Comparison of ENCODE assay signal across 12 cellular contexts in the genomic region with DNA sequence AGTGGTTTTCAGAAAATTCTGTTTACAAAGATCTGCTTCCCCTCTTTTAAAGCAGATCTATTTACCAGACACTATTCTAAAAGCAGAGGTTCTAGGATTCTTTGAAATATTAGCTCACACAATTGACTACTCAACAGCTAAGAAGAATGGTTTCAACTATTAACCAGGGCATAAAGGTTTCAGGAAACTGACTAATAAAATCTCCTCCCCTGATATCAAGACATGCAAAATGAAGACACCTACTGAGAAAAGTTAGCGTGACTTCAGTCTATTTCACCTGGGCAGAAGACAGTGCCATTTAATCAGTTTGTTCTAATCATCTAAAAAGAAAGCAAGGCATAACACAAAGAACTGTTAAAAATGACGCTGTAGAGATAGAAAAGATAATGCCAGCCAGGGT. TPM values are rescaled to one million over a fixed set of nuclear protein-coding genes. Genes with fewer than 3 reads are reported as not detected.
A peak's percentile ranks its signal among the peaks of the same experiment; 100 is the strongest.
DNase-seq lines count a peak whose midpoint lies in the region; ATAC-seq, FAIRE-seq and TF ChIP-seq lines count a peak whose summit lies in the region.
"Had no signal": no experiment of that assay in that cellular context is flagged by ENCODE, and none has a peak within 500 bp of the region (broad histone marks: within the 10 kb centered on the region; RNA-seq: fewer than 3 reads in every experiment).

No MANE protein-coding gene starts in this region.

- ATAC-seq in HepG2 (no peak), right lobe of liver (no peak), GM18498 (IDR thresholded peaks at IDR 0.05; ENCODE audit: unreplicated experiment) (no peak), HG02885 (IDR thresholded peaks at IDR 0.05; ENCODE audit: poor library complexity, unreplicated experiment) (no peak), GM21367 (IDR thresholded peaks at IDR 0.05; ENCODE audit: unreplicated experiment) (no peak)
- ATAC-seq in activated naive CD4-positive, alpha-beta T cell treated with anti-CD3 and anti-CD28 coated beads, Interleukin-2, amount 50 U/mL, for 72 hours, result peak; percentile 10 to 15
- no peak for ATAC-seq in naive thymus-derived CD4-positive, alpha-beta T cell
- ATAC-seq: left lung had no signal

- H2AFZ ChIP-seq in HepG2 (ENCODE audit: low read length), result no peak overlapping the region

- in situ Hi-C loops in HepG2 (cut with HindIII; ENCODE audit: extremely low pct_ligation_motif_present, low pct_unique_long_range_greater_than_20kb), result no loop called here

- WGBS in HepG2 (ENCODE audit: low lambda C conversion rate), result 97% methylated on average over 2 of the region's 2 CpGs
- WGBS in right lobe of liver (ENCODE audit: insufficient coverage, low coverage, low lambda C conversion rate, missing lambda C conversion rate), result 67% methylated on average over 2 of the region's 2 CpGs

- H3K4me1 Mint-ChIP-seq in naive thymus-derived CD4-positive, alpha-beta T cell, result peaks cover 51 to 89% (median 82%) of the 10 kb centered on the region in 7 donors

- TF ChIP-seq POLR2A in HepG2 (IDR thresholded peaks at IDR 0.05; ENCODE audit: insufficient read depth in 1 of 2, low read depth in 2 of 2, low read length in 2 of 2), result no peak
- no peak for TF ChIP-seq POLR2A in right lobe of liver (IDR thresholded peaks at IDR 0.05)

- peak overlapping the region; percentile 78 to 97 for H3K27ac Mint-ChIP-seq in activated naive CD4-positive, alpha-beta T cell treated with anti-CD3 and anti-CD28 coated beads, Interleukin-2, amount 50 U/mL, for 72 hours
- H3K27ac Mint-ChIP-seq in naive thymus-derived CD4-positive, alpha-beta T cell, result peak overlapping the region; percentile 77 to 99 (median 96)

- H3K79me2 ChIP-seq in HepG2 (ENCODE audit: insufficient read depth, low read length), result peaks cover 25% of the 10 kb centered on the region

- H3K4me3 ChIP-seq in HepG2 (replicated peaks in 1 of 3; ENCODE audit: insufficient read depth in 1 of 3, low read depth in 2 of 3, low read length in 3 of 3), result no peak overlapping the region
- H3K4me3 ChIP-seq in right lobe of liver, result no peak overlapping the region
- peak overlapping the region; percentile 17 for H3K4me3 ChIP-seq in naive thymus-derived CD4-positive, alpha-beta T cell (ENCODE audit: low read length)
- H3K4me3 ChIP-seq: HAP-1, left lung had no signal

- H3K9me3 ChIP-seq in HepG2 (ENCODE audit: low read length) (no peaks in the 10 kb centered on the region), right lobe of liver (no peaks in the 10 kb centered on the region)
- no peaks in the 10 kb centered on the region for H3K9me3 ChIP-seq in naive thymus-derived CD4-positive, alpha-beta T cell (ENCODE audit: control insufficient read depth in 2 of 3, low read length in 3 of 3)
- H3K9me3 ChIP-seq: HAP-1, left lung had no signal

- BruUV-seq in HepG2 (replicated peaks; lab: Mats Ljungman, UMichigan), result no TSS peak

- H3K4me3 Mint-ChIP-seq in naive thymus-derived CD4-positive, alpha-beta T cell, result peak overlapping the region; percentile 53 to 83 (median 74)

- H3K9ac ChIP-seq in HepG2 (ENCODE audit: insufficient read depth, low read depth, low read length), result no peak overlapping the region

- no peak overlapping the region for H3K4me2 ChIP-seq in HepG2 (ENCODE audit: low read depth, low read length)

- TF ChIP-seq CTCF in HepG2 (CRISPR knock-in tag; IDR thresholded peaks at IDR 0.05), result no peak
- no peak for TF ChIP-seq CTCF in right lobe of liver (IDR thresholded peaks at IDR 0.05)

- H3K4me1 ChIP-seq in HepG2 (ENCODE audit: insufficient read depth, low read length) (peaks cover 20% of the 10 kb centered on the region), right lobe of liver (peaks cover 0 to 7% (median under 1%) of the 10 kb centered on the region in 4 donors)
- H3K4me1 ChIP-seq in naive thymus-derived CD4-positive, alpha-beta T cell (ENCODE audit: control insufficient read depth in 2 of 2, insufficient read depth in 2 of 2, low read length in 2 of 2), result peaks cover 81 to 86% of the 10 kb centered on the region in 2 donors

- H3K27ac ChIP-seq in HepG2 (ENCODE audit: extremely low read length, insufficient read depth, low read length), result no peak overlapping the region
- H3K27ac ChIP-seq in right lobe of liver, result no peak overlapping the region
- peak overlapping the region; percentile 85 for H3K27ac ChIP-seq in naive thymus-derived CD4-positive, alpha-beta T cell (ENCODE audit: low read depth, low read length)

- no peak for FAIRE-seq in HepG2 (lab: Jason Lieb, UNC)
- FAIRE-seq in RCC 7860 (lab: Jason Lieb, UNC), result no peak

- POLR2A ChIA-PET in HepG2 (lab: Yijun Ruan, JAX), result interaction anchor here (1.0 kb wide), 1 partner anchor 23 kb away, joined by 4 read pairs; the partner anchor contains the start of gene DAD1
- POLR2A ChIA-PET in naive thymus-derived CD4-positive, alpha-beta T cell (lab: Charles Lee), result interaction anchor here (0.5 to 11.7 kb wide), 20 partner anchors 7 to 843 kb away, joined by 3 to 223 read pairs (median 4); partner anchors contain the start of gene DAD1

- DNase-seq in HepG2 (ENCODE audit: low spot score) (no peak), right lobe of liver (no peak), RCC 7860 (ENCODE audit: low spot score) (no peak)
- DNase-seq in activated naive CD4-positive, alpha-beta T cell treated with anti-CD3 and anti-CD28 coated beads, Interleukin-2, amount 50 U/mL, for 72 hours (ENCODE audit: low spot score in 2 of 2), result no peak
- no peak for DNase-seq in naive thymus-derived CD4-positive, alpha-beta T cell
- DNase-seq: head of caudate nucleus, left lung, T-helper 9 cell had no signal

- H3K9me3 Mint-ChIP-seq in activated naive CD4-positive, alpha-beta T cell treated with anti-CD3 and anti-CD28 coated beads, Interleukin-2, amount 50 U/mL, for 72 hours, result no peaks in the 10 kb centered on the region
- H3K9me3 Mint-ChIP-seq in naive thymus-derived CD4-positive, alpha-beta T cell, result no peaks in the 10 kb centered on the region

- H3K36me3 Mint-ChIP-seq in activated naive CD4-positive, alpha-beta T cell treated with anti-CD3 and anti-CD28 coated beads, Interleukin-2, amount 50 U/mL, for 72 hours, result peaks cover 32 to 33% of the 10 kb centered on the region in 2 donors
- H3K36me3 Mint-ChIP-seq in naive thymus-derived CD4-positive, alpha-beta T cell, result peaks cover 6 to 34% (median 18%) of the 10 kb centered on the region in 5 donors

- CTCF ChIA-PET in HepG2 (lab: Yijun Ruan, JAX; ENCODE audit: low intra/inter-chr PET ratio, low total read pairs), result interaction anchor here (1.2 to 5.5 kb wide), 2 partner anchors 8 to 86 kb away, joined by 6 to 142 read pairs; no protein-coding TSS in a partner anchor
- CTCF ChIA-PET in naive thymus-derived CD4-positive, alpha-beta T cell (lab: Charles Lee), result interaction anchor here (0.6 to 10.0 kb wide), 9 partner anchors 9 to 649 kb away, joined by 3 to 385 read pairs (median 4); partner anchors contain the start of gene DAD1

- H3K27me3 ChIP-seq in HepG2 (ENCODE audit: control insufficient read depth in 1 of 2, insufficient read depth in 2 of 2, low read length in 2 of 2) (no peaks in the 10 kb centered on the region), right lobe of liver (no peaks in the 10 kb centered on the region)
- H3K27me3 ChIP-seq in naive thymus-derived CD4-positive, alpha-beta T cell (ENCODE audit: control insufficient read depth in 2 of 2, insufficient read depth in 2 of 2, low read length in 2 of 2), result no peaks in the 10 kb centered on the region
- H3K27me3 ChIP-seq: left lung had no signal

- no peaks in the 10 kb centered on the region for H3K27me3 Mint-ChIP-seq in naive thymus-derived CD4-positive, alpha-beta T cell

- intact Hi-C loops in HepG2 (cut with micrococcal nuclease; ENCODE audit: unreplicated experiment) (no loop called here), right lobe of liver (cut with DNase I) (no loop called here)
- intact Hi-C loops in naive thymus-derived CD4-positive, alpha-beta T cell (cut with micrococcal nuclease), result no loop called here

- TF ChIP-seq EP300 in HepG2 (IDR thresholded peaks at IDR 0.05; ENCODE audit: low read depth in 2 of 2, low read length in 2 of 2), result no peak
- no peak for TF ChIP-seq EP300 in HepG2 (CRISPR knock-in tag; IDR thresholded peaks at IDR 0.05; ENCODE audit: borderline replicate concordance)

- peaks cover 9% of the 10 kb centered on the region; the same call in 1 of the 2 replicates for H4K20me1 ChIP-seq in HepG2 (ENCODE audit: insufficient read depth, low read length)

- H3K36me3 ChIP-seq in HepG2 (replicated peaks in 1 of 2; ENCODE audit: control insufficient read depth in 1 of 2, insufficient read depth in 2 of 2, low read length in 2 of 2), result peaks cover 38 to 66% of the 10 kb centered on the region in 2 experiments
- peaks cover 0 to 46% (median 14%) of the 10 kb centered on the region in 4 donors for H3K36me3 ChIP-seq in right lobe of liver
- H3K36me3 ChIP-seq in naive thymus-derived CD4-positive, alpha-beta T cell (ENCODE audit: control insufficient read depth in 2 of 3, insufficient read depth in 3 of 3, low read length in 3 of 3), result peaks cover 0 to 12% (median 9%) of the 10 kb centered on the region in 3 experiments

- no peak for TF ChIP-seq RAD21 in HepG2 (CRISPR knock-in tag; IDR thresholded peaks at IDR 0.05)

RNA-seq across cellular contexts. Expression of gene DAD1, which starts 22.2 kb away (rescaled TPM):
- total RNA-seq in HepG2 (2016; rRNA removed; fragmentation: Illumina TruSeq; extraction: Trizol) (385 and 558 TPM in 2 replicates), right lobe of liver (100 to 1,000 TPM; 107 to 249 (median 133) TPM)
- total RNA-seq in HepG2 (2016; cell fraction: cytosol; rRNA removed; fragmentation: Illumina TruSeq; extraction: Trizol; ENCODE audit: low read depth), result 148 and 149 TPM in 2 replicates
- total RNA-seq in HepG2 (2016; cell fraction: insoluble cytoplasmic fraction; rRNA removed; fragmentation: Illumina TruSeq; extraction: Trizol), result 449 and 577 TPM in 2 replicates
- 133 and 150 TPM in 2 replicates for total RNA-seq in HepG2 (2016; cell fraction: membrane; rRNA removed; fragmentation: Illumina TruSeq; extraction: Trizol)
- total RNA-seq in HepG2 (2016; cell fraction: nucleus; rRNA removed; fragmentation: Illumina TruSeq; extraction: Trizol), result 382 and 439 TPM in 2 replicates
- 508 and 626 TPM in 2 replicates for polyA plus RNA-seq in HepG2 (2011; rRNA removed)
- polyA plus RNA-seq in HepG2 (2011; cell fraction: cytosol; rRNA removed), result 1,110 and 1,232 TPM in 2 replicates
- polyA plus RNA-seq in HepG2 (2011; cell fraction: nucleus; rRNA removed), result 187 and 222 TPM in 2 replicates
- 327 and 493 TPM in 2 replicates for polyA plus RNA-seq in HepG2 (2012)
- polyA plus RNA-seq in HepG2 (2016; cell fraction: cytosol; fragmentation: Illumina TruSeq; extraction: Trizol; ENCODE audit: low read depth), result 141 and 152 TPM in 2 replicates
- polyA plus RNA-seq in HepG2 (2016; cell fraction: insoluble cytoplasmic fraction; fragmentation: Illumina TruSeq; extraction: Trizol; ENCODE audit: low read depth), result 395 and 434 TPM in 2 replicates
- 122 and 125 TPM in 2 replicates for polyA plus RNA-seq in HepG2 (2016; cell fraction: membrane; fragmentation: Illumina TruSeq; extraction: Trizol; ENCODE audit: low read depth)
- 602 and 624 TPM in 2 replicates for polyA plus RNA-seq in HepG2 (2016; cell fraction: nucleus; fragmentation: Illumina TruSeq; extraction: Trizol; ENCODE audit: insufficient read depth, low read depth)
- 261 and 460 TPM in 2 replicates for polyA minus RNA-seq in HepG2 (2011; rRNA and poly(A)+ RNA removed; ENCODE audit: low replicate concordance)
- polyA minus RNA-seq in HepG2 (2011; cell fraction: cytosol; rRNA and poly(A)+ RNA removed), result 132 TPM in 2 replicates
- 79.2 and 94.7 TPM in 2 replicates for polyA minus RNA-seq in HepG2 (2011; cell fraction: nucleus; rRNA and poly(A)+ RNA removed)
- total RNA-seq in activated naive CD4-positive, alpha-beta T cell treated with anti-CD3 and anti-CD28 coated beads, Interleukin-2, amount 50 U/mL, for 72 hours, result 100 to 1,000 TPM; 218 to 240 TPM
- total RNA-seq in naive thymus-derived CD4-positive, alpha-beta T cell, result 100 to 1,000 TPM in 3 of 5 experiments, 10 to 100 TPM in 2; 68.8 to 157 (median 117) TPM
- 100 to 1,000 TPM; 766 to 777 TPM for polyA plus RNA-seq in naive thymus-derived CD4-positive, alpha-beta T cell

RNA-seq across cellular contexts. Expression of gene ABHD4, which starts 31.3 kb away (rescaled TPM):
- total RNA-seq in HepG2 (2016; rRNA removed; fragmentation: Illumina TruSeq; extraction: Trizol), result 16.1 and 22.8 TPM in 2 replicates
- total RNA-seq in HepG2 (2016; cell fraction: cytosol; rRNA removed; fragmentation: Illumina TruSeq; extraction: Trizol; ENCODE audit: low read depth), result 1.9 and 2.6 TPM in 2 replicates
- total RNA-seq in HepG2 (2016; cell fraction: insoluble cytoplasmic fraction; rRNA removed; fragmentation: Illumina TruSeq; extraction: Trizol), result 13.5 and 23.6 TPM in 2 replicates
- total RNA-seq in HepG2 (2016; cell fraction: membrane; rRNA removed; fragmentation: Illumina TruSeq; extraction: Trizol), result 5.5 and 6.1 TPM in 2 replicates
- 15.3 and 18.4 TPM in 2 replicates for total RNA-seq in HepG2 (2016; cell fraction: nucleus; rRNA removed; fragmentation: Illumina TruSeq; extraction: Trizol)
- polyA plus RNA-seq in HepG2 (2011; rRNA removed), result 47.5 and 48.1 TPM in 2 replicates
- polyA plus RNA-seq in HepG2 (2011; cell fraction: cytosol; rRNA removed), result 40.5 and 42.2 TPM in 2 replicates
- polyA plus RNA-seq in HepG2 (2011; cell fraction: nucleus; rRNA removed), result 28.4 and 31.8 TPM in 2 replicates
- polyA plus RNA-seq in HepG2 (2012), result 28.4 and 31.9 TPM in 2 replicates
- 4.3 and 5.4 TPM in 2 replicates for polyA plus RNA-seq in HepG2 (2016; cell fraction: cytosol; fragmentation: Illumina TruSeq; extraction: Trizol; ENCODE audit: low read depth)
- 31.7 and 36.0 TPM in 2 replicates for polyA plus RNA-seq in HepG2 (2016; cell fraction: insoluble cytoplasmic fraction; fragmentation: Illumina TruSeq; extraction: Trizol; ENCODE audit: low read depth)
- 10.4 and 12.8 TPM in 2 replicates for polyA plus RNA-seq in HepG2 (2016; cell fraction: membrane; fragmentation: Illumina TruSeq; extraction: Trizol; ENCODE audit: low read depth)
- 27.4 and 28.0 TPM in 2 replicates for polyA plus RNA-seq in HepG2 (2016; cell fraction: nucleus; fragmentation: Illumina TruSeq; extraction: Trizol; ENCODE audit: insufficient read depth, low read depth)
- polyA minus RNA-seq in HepG2 (2011; rRNA and poly(A)+ RNA removed; ENCODE audit: low replicate concordance), result 45.6 and 63.5 TPM in 2 replicates
- 14.6 and 19.0 TPM in 2 replicates for polyA minus RNA-seq in HepG2 (2011; cell fraction: cytosol; rRNA and poly(A)+ RNA removed)
- polyA minus RNA-seq in HepG2 (2011; cell fraction: nucleus; rRNA and poly(A)+ RNA removed), result 26.9 and 36.6 TPM in 2 replicates
- 10 to 100 TPM; 12.7 to 38.1 (median 18.5) TPM for total RNA-seq in right lobe of liver
- 10 to 100 TPM; 13.8 to 26.5 TPM for total RNA-seq in activated naive CD4-positive, alpha-beta T cell treated with anti-CD3 and anti-CD28 coated beads, Interleukin-2, amount 50 U/mL, for 72 hours
- 10 to 100 TPM; 10.5 to 16.3 (median 14.7) TPM for total RNA-seq in naive thymus-derived CD4-positive, alpha-beta T cell
- 10 to 100 TPM in 1 of 2 donors, 1 to 10 TPM in 1; 6.7 to 10.1 TPM for polyA plus RNA-seq in naive thymus-derived CD4-positive, alpha-beta T cell

Comparison
In these comparisons a context has a peak if more than half of its experiments do, and no peak if none do; other contexts are left out.
1. ATAC-seq: peak in activated naive CD4-positive, alpha-beta T cell treated with anti-CD3 and anti-CD28 coated beads, Interleukin-2, amount 50 U/mL, for 72 hours (2 of 2); none in HepG2 (single experiment), right lobe of liver (0 of 4), naive thymus-derived CD4-positive, alpha-beta T cell (single experiment), GM18498 (single experiment), HG02885 (single experiment) and GM21367 (single experiment).